ENCODE assay signal across 2 cellular contexts in the genomic region with DNA sequence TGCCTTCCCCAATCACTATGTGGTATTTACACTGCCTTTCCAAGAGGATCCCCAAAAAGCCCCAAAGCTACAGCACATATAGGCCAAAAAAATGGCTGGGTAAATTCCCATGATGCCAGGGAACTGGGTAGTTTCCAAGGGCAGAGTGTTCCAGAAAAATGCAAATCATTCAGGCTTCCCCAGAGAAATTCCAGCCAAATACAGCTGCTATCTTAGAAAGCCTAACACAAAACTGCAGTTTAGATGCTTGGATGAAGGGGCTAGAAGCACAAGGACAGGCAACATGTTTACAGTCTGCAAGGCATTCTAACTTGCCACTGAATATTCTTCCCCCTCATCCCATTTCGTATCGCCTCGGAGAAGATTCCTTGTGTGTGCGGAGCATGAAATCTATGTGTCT.
TF ChIP-seq lines count a peak whose summit lies in the region.

No MANE protein-coding gene starts in this region.

TF ChIP-seq in SK-N-SH, 30 proteins besides CTCF, POLR2A, EP300 and RAD21 (continued from another document):
- TF ChIP-seq FOXM1 (IDR thresholded peaks at IDR 0.05; ENCODE audit: low read depth) (no peak), RXRA (IDR thresholded peaks at IDR 0.05; ENCODE audit: borderline replicate concordance, low read depth) (no peak), MEF2A (IDR thresholded peaks at IDR 0.05; ENCODE audit: borderline replicate concordance, low read depth) (no peak), EZH2phosphoT487 (IDR thresholded peaks at IDR 0.05; ENCODE audit: borderline replicate concordance, low read depth) (no peak), JUND (IDR thresholded peaks at IDR 0.05) (no peak), FOSL2 (IDR thresholded peaks at IDR 0.05; ENCODE audit: borderline replicate concordance, low read depth) (no peak), YY1 (IDR thresholded peaks at IDR 0.05; ENCODE audit: low read depth) (no peak)
- TF ChIP-seq, protein P1, sequence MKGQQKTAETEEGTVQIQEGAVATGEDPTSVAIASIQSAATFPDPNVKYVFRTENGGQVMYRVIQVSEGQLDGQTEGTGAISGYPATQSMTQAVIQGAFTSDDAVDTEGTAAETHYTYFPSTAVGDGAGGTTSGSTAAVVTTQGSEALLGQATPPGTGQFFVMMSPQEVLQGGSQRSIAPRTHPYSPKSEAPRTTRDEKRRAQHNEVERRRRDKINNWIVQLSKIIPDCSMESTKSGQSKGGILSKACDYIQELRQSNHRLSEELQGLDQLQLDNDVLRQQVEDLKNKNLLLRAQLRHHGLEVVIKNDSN (IDR thresholded peaks at IDR 0.05; ENCODE audit: borderline replicate concordance, low read depth) = no peak
TF ChIP-seq in SK-N-SH: peak in this region for 0.

TF ChIP-seq in SK-N-SH treated with all-trans-retinoic acid at 6 μM for 48 hours, 23 proteins besides CTCF, POLR2A, EP300 and RAD21 (continued from another document):
- TF ChIP-seq, protein P2, sequence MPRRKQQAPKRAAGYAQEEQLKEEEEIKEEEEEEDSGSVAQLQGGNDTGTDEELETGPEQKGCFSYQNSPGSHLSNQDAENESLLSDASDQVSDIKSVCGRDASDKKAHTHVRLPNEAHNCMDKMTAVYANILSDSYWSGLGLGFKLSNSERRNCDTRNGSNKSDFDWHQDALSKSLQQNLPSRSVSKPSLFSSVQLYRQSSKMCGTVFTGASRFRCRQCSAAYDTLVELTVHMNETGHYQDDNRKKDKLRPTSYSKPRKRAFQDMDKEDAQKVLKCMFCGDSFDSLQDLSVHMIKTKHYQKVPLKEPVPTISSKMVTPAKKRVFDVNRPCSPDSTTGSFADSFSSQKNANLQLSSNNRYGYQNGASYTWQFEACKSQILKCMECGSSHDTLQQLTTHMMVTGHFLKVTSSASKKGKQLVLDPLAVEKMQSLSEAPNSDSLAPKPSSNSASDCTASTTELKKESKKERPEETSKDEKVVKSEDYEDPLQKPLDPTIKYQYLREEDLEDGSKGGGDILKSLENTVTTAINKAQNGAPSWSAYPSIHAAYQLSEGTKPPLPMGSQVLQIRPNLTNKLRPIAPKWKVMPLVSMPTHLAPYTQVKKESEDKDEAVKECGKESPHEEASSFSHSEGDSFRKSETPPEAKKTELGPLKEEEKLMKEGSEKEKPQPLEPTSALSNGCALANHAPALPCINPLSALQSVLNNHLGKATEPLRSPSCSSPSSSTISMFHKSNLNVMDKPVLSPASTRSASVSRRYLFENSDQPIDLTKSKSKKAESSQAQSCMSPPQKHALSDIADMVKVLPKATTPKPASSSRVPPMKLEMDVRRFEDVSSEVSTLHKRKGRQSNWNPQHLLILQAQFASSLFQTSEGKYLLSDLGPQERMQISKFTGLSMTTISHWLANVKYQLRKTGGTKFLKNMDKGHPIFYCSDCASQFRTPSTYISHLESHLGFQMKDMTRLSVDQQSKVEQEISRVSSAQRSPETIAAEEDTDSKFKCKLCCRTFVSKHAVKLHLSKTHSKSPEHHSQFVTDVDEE (CRISPR knock-in tag; IDR thresholded peaks at IDR 0.05) = no peak
- TF ChIP-seq ZNF565 (CRISPR knock-in tag; conservative IDR thresholded peaks at IDR 0.05; ENCODE audit: low read depth) (no peak), TOX (CRISPR knock-in tag; IDR thresholded peaks at IDR 0.05; ENCODE audit: borderline replicate concordance) (no peak), BACH2 (CRISPR knock-in tag; IDR thresholded peaks at IDR 0.05; ENCODE audit: borderline replicate concordance) (no peak), ZNF8 (CRISPR knock-in tag; IDR thresholded peaks at IDR 0.05) (no peak), RARB (CRISPR knock-in tag; IDR thresholded peaks at IDR 0.05) (no peak), CSDC2 (CRISPR knock-in tag; IDR thresholded peaks at IDR 0.05) (no peak)
